Comparison of ENCODE assay signal across 2 cellular contexts in genomic region chr6:150169609-150170008, GRCh38.
TF ChIP-seq lines count a peak whose summit lies in the region.

No MANE protein-coding gene starts in this region.

TF ChIP-seq in HCT116, 20 proteins besides CTCF, POLR2A, EP300 and RAD21:
- peak; percentile 84 for TF ChIP-seq FOSL1 (IDR thresholded peaks at IDR 0.05; ENCODE audit: low read depth)
- peak; percentile 66 for TF ChIP-seq CEBPB (IDR thresholded peaks at IDR 0.05; ENCODE audit: low read depth)
- TF ChIP-seq ATF3 (IDR thresholded peaks at IDR 0.05) = 0 out of 2 replicates have a peak, but pooled peaks have one; percentile 15
- no peak for TF ChIP-seq ELF1 (IDR thresholded peaks at IDR 0.05; ENCODE audit: borderline replicate concordance, low read depth)
- peak; percentile 26; the same call in 1 of the 2 replicates for TF ChIP-seq MAX (IDR thresholded peaks at IDR 0.05)
- no peak for TF ChIP-seq EZH2phosphoT487 (IDR thresholded peaks at IDR 0.05; ENCODE audit: borderline replicate concordance)
- TF ChIP-seq EZH2 (IDR thresholded peaks at IDR 0.05) = no peak
- peak; percentile 51 for TF ChIP-seq SP1 (IDR thresholded peaks at IDR 0.05; ENCODE audit: low read depth)
- peak; percentile 67 for TF ChIP-seq JUND (IDR thresholded peaks at IDR 0.05)
- TF ChIP-seq CBX3 (IDR thresholded peaks at IDR 0.05; ENCODE audit: low read depth) = peak; percentile 69; the same call in 1 of the 2 replicates

TF ChIP-seq in SK-N-SH, 30 proteins besides CTCF, POLR2A, EP300 and RAD21:
- TF ChIP-seq POLR2AphosphoS5 (IDR thresholded peaks at IDR 0.05; ENCODE audit: low read depth, low read length) = no peak
- TF ChIP-seq GABPA (IDR thresholded peaks at IDR 0.05; ENCODE audit: low read depth) = no peak
- no peak for TF ChIP-seq TCF12 (IDR thresholded peaks at IDR 0.05)
- TF ChIP-seq MXI1 (IDR thresholded peaks at IDR 0.05; ENCODE audit: low read depth, low read length) = no peak
- TF ChIP-seq RXRA (IDR thresholded peaks at IDR 0.05; ENCODE audit: borderline replicate concordance, low read depth) = no peak
- TF ChIP-seq USF2 (IDR thresholded peaks at IDR 0.05; ENCODE audit: borderline replicate concordance, low read depth, low read length) = no peak
- no peak for TF ChIP-seq FOXM1 (IDR thresholded peaks at IDR 0.05; ENCODE audit: low read depth)
